In genomic region chr12:27555928-27556778, GRCh38 we compare ENCODE assay signal across 11 cellular contexts. TPM values are rescaled to one million over a fixed set of nuclear protein-coding genes. Genes with fewer than 3 reads are reported as not detected.
A peak's percentile ranks its signal among the peaks of the same experiment; 100 is the strongest.
DNase-seq lines count a peak whose midpoint lies in the region; ATAC-seq, FAIRE-seq and TF ChIP-seq lines count a peak whose summit lies in the region.
"Had no signal": no experiment of that assay in that cellular context is flagged by ENCODE, and none has a peak within 500 bp of the region (broad histone marks: within the 10 kb centered on the region; RNA-seq: fewer than 3 reads in every experiment).

No MANE protein-coding gene starts in this region.

- DNase-seq in astrocyte (ENCODE audit: low read depth) (peak; percentile 80), right lobe of liver (no peak), cerebellum (ENCODE audit: low spot score) (no peak)
- DNase-seq in activated CD4-positive, alpha-beta T cell treated with anti-CD3 and anti-CD28 coated beads, Interleukin-2, amount 10 ng/mL, durations not matched to agents 24 days and 14 days: no peak
- no peak for DNase-seq in CD8-positive, alpha-beta T cell
- DNase-seq in activated T-cell treated with anti-CD3 and anti-CD28 coated beads, Interleukin-2, amount 50 U/mL, for 24 hours: no peak
- DNase-seq: NCI-H2171 treated with DMSO at 0.1 percent for 48 hours had no signal

- H3K27ac Mint-ChIP-seq in astrocyte (ENCODE audit: unreplicated experiment): no peak overlapping the region
- no peak overlapping the region for H3K27ac Mint-ChIP-seq in activated CD4-positive, alpha-beta T cell treated with anti-CD3 and anti-CD28 coated beads, Interleukin-2, amount 10 ng/mL, durations not matched to agents 24 days and 14 days
- no peak overlapping the region for H3K27ac Mint-ChIP-seq in CD8-positive, alpha-beta T cell
- H3K27ac Mint-ChIP-seq in activated T-cell treated with anti-CD3 and anti-CD28 coated beads, Interleukin-2, amount 50 U/mL, for 24 hours: no peak overlapping the region
- H3K27ac Mint-ChIP-seq: stimulated activated naive CD8-positive, alpha-beta T cell treated with anti-CD3 and anti-CD28 coated beads, Interleukin-15, Interleukin-2, amounts not matched to agents 100 ng/mL and 50 ng/mL, for 24 hours had no signal

- peak; percentile 60 for ATAC-seq in HG03108 (IDR thresholded peaks at IDR 0.05; ENCODE audit: unreplicated experiment)
- ATAC-seq in right lobe of liver: peak; percentile 29 to 52 (median 44)
- ATAC-seq in CD8-positive, alpha-beta T cell: no peak

- CTCF ChIA-PET in CD8-positive, alpha-beta T cell (lab: Charles Lee): no interaction called here

- H3K9me3 Mint-ChIP-seq in astrocyte (ENCODE audit: unreplicated experiment): no peaks in the 10 kb centered on the region
- peaks cover 4% of the 10 kb centered on the region for H3K9me3 Mint-ChIP-seq in activated CD4-positive, alpha-beta T cell treated with anti-CD3 and anti-CD28 coated beads, Interleukin-2, amount 10 ng/mL, durations not matched to agents 24 days and 14 days
- no peaks in the 10 kb centered on the region for H3K9me3 Mint-ChIP-seq in CD8-positive, alpha-beta T cell
- no peaks in the 10 kb centered on the region for H3K9me3 Mint-ChIP-seq in activated T-cell treated with anti-CD3 and anti-CD28 coated beads, Interleukin-2, amount 50 U/mL, for 24 hours
- H3K9me3 Mint-ChIP-seq: stimulated activated naive CD8-positive, alpha-beta T cell treated with anti-CD3 and anti-CD28 coated beads, Interleukin-15, Interleukin-2, amounts not matched to agents 100 ng/mL and 50 ng/mL, for 24 hours had no signal

- H3K4me1 ChIP-seq in astrocyte (ENCODE audit: insufficient read depth, low read length) (peaks cover 41% of the 10 kb centered on the region), right lobe of liver (peaks cover 0 to 14% (median 4%) of the 10 kb centered on the region in 4 donors)
- no peaks in the 10 kb centered on the region for H3K4me1 ChIP-seq in CD8-positive, alpha-beta T cell (ENCODE audit: insufficient read depth, low read length)

- POLR2A ChIA-PET in CD8-positive, alpha-beta T cell (lab: Charles Lee): no interaction called here

- H3K4me3 Mint-ChIP-seq in astrocyte (ENCODE audit: unreplicated experiment): no peak overlapping the region
- H3K4me3 Mint-ChIP-seq in activated CD4-positive, alpha-beta T cell treated with anti-CD3 and anti-CD28 coated beads, Interleukin-2, amount 10 ng/mL, durations not matched to agents 24 days and 14 days: no peak overlapping the region
- no peak overlapping the region for H3K4me3 Mint-ChIP-seq in CD8-positive, alpha-beta T cell
- no peak overlapping the region for H3K4me3 Mint-ChIP-seq in activated T-cell treated with anti-CD3 and anti-CD28 coated beads, Interleukin-2, amount 50 U/mL, for 24 hours
- H3K4me3 Mint-ChIP-seq: stimulated activated naive CD8-positive, alpha-beta T cell treated with anti-CD3 and anti-CD28 coated beads, Interleukin-15, Interleukin-2, amounts not matched to agents 100 ng/mL and 50 ng/mL, for 24 hours had no signal

- 43% methylated on average over 6 of the region's 6 CpGs for WGBS in right lobe of liver (ENCODE audit: insufficient coverage, low coverage, low lambda C conversion rate, missing lambda C conversion rate)

- no peaks in the 10 kb centered on the region for H3K27me3 Mint-ChIP-seq in astrocyte (ENCODE audit: low read depth, unreplicated experiment)
- H3K27me3 Mint-ChIP-seq in activated CD4-positive, alpha-beta T cell treated with anti-CD3 and anti-CD28 coated beads, Interleukin-2, amount 10 ng/mL, durations not matched to agents 24 days and 14 days: peaks cover 12% of the 10 kb centered on the region
- no peaks in the 10 kb centered on the region for H3K27me3 Mint-ChIP-seq in CD8-positive, alpha-beta T cell (ENCODE audit: low read depth)
- peaks cover 8% of the 10 kb centered on the region for H3K27me3 Mint-ChIP-seq in activated T-cell treated with anti-CD3 and anti-CD28 coated beads, Interleukin-2, amount 50 U/mL, for 24 hours

- peak overlapping the region; percentile 3 for H3K9ac ChIP-seq in astrocyte (ENCODE audit: low read length)

- no peak for TF ChIP-seq POLR2A in right lobe of liver (IDR thresholded peaks at IDR 0.05)

- peaks cover 100% of the 10 kb centered on the region for H3K79me2 ChIP-seq in astrocyte (ENCODE audit: insufficient read depth, low read length)

- H3K4me2 ChIP-seq in astrocyte (ENCODE audit: low read length): peak overlapping the region; percentile 76

- H3K4me1 Mint-ChIP-seq in astrocyte (ENCODE audit: low read depth, unreplicated experiment): peaks cover 53% of the 10 kb centered on the region
- H3K4me1 Mint-ChIP-seq in activated CD4-positive, alpha-beta T cell treated with anti-CD3 and anti-CD28 coated beads, Interleukin-2, amount 10 ng/mL, durations not matched to agents 24 days and 14 days: peaks cover 18% of the 10 kb centered on the region
- peaks cover 2% of the 10 kb centered on the region for H3K4me1 Mint-ChIP-seq in CD8-positive, alpha-beta T cell (ENCODE audit: low read depth)
- peaks cover 20% of the 10 kb centered on the region for H3K4me1 Mint-ChIP-seq in activated T-cell treated with anti-CD3 and anti-CD28 coated beads, Interleukin-2, amount 50 U/mL, for 24 hours (ENCODE audit: low read depth)

- H3K36me3 ChIP-seq in astrocyte (ENCODE audit: insufficient read depth, low read length) (no peaks in the 10 kb centered on the region), right lobe of liver (no peaks in the 10 kb centered on the region)
- no peaks in the 10 kb centered on the region for H3K36me3 ChIP-seq in CD8-positive, alpha-beta T cell (ENCODE audit: insufficient read depth, low read length)

- peaks cover 4% of the 10 kb centered on the region for H4K20me1 ChIP-seq in astrocyte (ENCODE audit: insufficient read depth, low read length)

- intact Hi-C loops in right lobe of liver (cut with DNase I): no loop called here
- intact Hi-C loops in activated CD4-positive, alpha-beta T cell treated with anti-CD3 and anti-CD28 coated beads, Interleukin-2, amount 10 ng/mL, durations not matched to agents 24 days and 14 days (cut with micrococcal nuclease): no loop called here
- intact Hi-C loops in CD8-positive, alpha-beta T cell (cut with DNase I, micrococcal nuclease): no loop called here

- peaks cover 2% of the 10 kb centered on the region for H3K36me3 Mint-ChIP-seq in astrocyte (ENCODE audit: low read depth, unreplicated experiment)
- H3K36me3 Mint-ChIP-seq in activated CD4-positive, alpha-beta T cell treated with anti-CD3 and anti-CD28 coated beads, Interleukin-2, amount 10 ng/mL, durations not matched to agents 24 days and 14 days (ENCODE audit: low read depth): peaks cover 2% of the 10 kb centered on the region
- no peaks in the 10 kb centered on the region for H3K36me3 Mint-ChIP-seq in CD8-positive, alpha-beta T cell
- H3K36me3 Mint-ChIP-seq in activated T-cell treated with anti-CD3 and anti-CD28 coated beads, Interleukin-2, amount 50 U/mL, for 24 hours (ENCODE audit: low read depth): no peaks in the 10 kb centered on the region

- TF ChIP-seq CTCF in astrocyte (IDR thresholded peaks at IDR 0.05; ENCODE audit: insufficient read depth, low read depth, low read length): no peak
- TF ChIP-seq CTCF in right lobe of liver (IDR thresholded peaks at IDR 0.05): no peak
- no peak for TF ChIP-seq CTCF in CD8-positive, alpha-beta T cell (IDR thresholded peaks at IDR 0.05)

- H3K4me3 ChIP-seq in astrocyte (ENCODE audit: insufficient read depth, low read depth, low read length) (no peak overlapping the region), right lobe of liver (no peak overlapping the region)
- no peak overlapping the region for H3K4me3 ChIP-seq in CD8-positive, alpha-beta T cell (ENCODE audit: low read depth, low read length)

- no peak overlapping the region for H2AFZ ChIP-seq in astrocyte (ENCODE audit: low read depth, low read length)

- no peaks in the 10 kb centered on the region for H3K9me3 ChIP-seq in astrocyte (ENCODE audit: insufficient read depth, low read depth, low read length)
- H3K9me3 ChIP-seq in right lobe of liver: no peaks in the 10 kb centered on the region
- no peaks in the 10 kb centered on the region for H3K9me3 ChIP-seq in CD8-positive, alpha-beta T cell (ENCODE audit: low read length)

- H3K27ac ChIP-seq in astrocyte (ENCODE audit: low read depth, low read length) (no peak overlapping the region), right lobe of liver (peak overlapping the region; percentile 11 to 46 (median 14)), temporal lobe (ENCODE audit: low read depth, low read length) (peak overlapping the region; percentile 83)
- H3K27ac ChIP-seq in CD8-positive, alpha-beta T cell (ENCODE audit: low read depth, low read length): no peak overlapping the region
- H3K27ac ChIP-seq: VCaP had no signal

- peak; percentile 5 for FAIRE-seq in astrocyte (lab: Jason Lieb, UNC)

- no peaks in the 10 kb centered on the region for H3K27me3 ChIP-seq in astrocyte (ENCODE audit: insufficient read depth, low read length)
- H3K27me3 ChIP-seq in right lobe of liver: no peaks in the 10 kb centered on the region
- no peaks in the 10 kb centered on the region for H3K27me3 ChIP-seq in CD8-positive, alpha-beta T cell (ENCODE audit: insufficient read depth, low read length)

RNA-seq across cellular contexts. Expression of gene PPFIBP1, which starts 32.1 kb away (rescaled TPM):
- 140 and 147 TPM in 2 replicates for total RNA-seq in astrocyte
- 10 to 100 TPM; 24.1 to 53.9 (median 35.8) TPM for total RNA-seq in right lobe of liver
- total RNA-seq in temporal lobe: 76.7 TPM
- 29.0 and 32.0 TPM in 2 replicates for total RNA-seq in activated CD4-positive, alpha-beta T cell treated with anti-CD3 and anti-CD28 coated beads, Interleukin-2, amount 10 ng/mL, durations not matched to agents 24 days and 14 days
- total RNA-seq in CD8-positive, alpha-beta T cell: 1 to 10 TPM; 1.1 to 1.9 TPM
- total RNA-seq in cerebellum: 35.7 TPM

Comparison
In these comparisons a context has a peak if more than half of its experiments do, and no peak if none do; other contexts are left out.
1. H3K27ac ChIP-seq: peak in right lobe of liver (3 of 3) and temporal lobe (single experiment); none in astrocyte (single experiment) and CD8-positive, alpha-beta T cell (single experiment).
2. RNA of gene PPFIBP1, which starts 32.1 kb away (total RNA-seq): 140 to 147 TPM in astrocyte, 76.7 TPM in temporal lobe (single experiment), 24.1 to 53.9 TPM in right lobe of liver, 35.7 TPM in cerebellum (single experiment) and 29.0 to 32.0 TPM in activated CD4-positive, alpha-beta T cell treated with anti-CD3 and anti-CD28 coated beads, Interleukin-2, amount 10 ng/mL, durations not matched to agents 24 days and 14 days; 1.1 to 1.9 TPM in CD8-positive, alpha-beta T cell; every median in the first group is over 4 times any median in the second.